8 cellular contexts compared by ENCODE assay signal in genomic region chr3:132659370-132660055, GRCh38. TPM values are rescaled to one million over a fixed set of nuclear protein-coding genes. Genes with fewer than 3 reads are reported as not detected.
DNase-seq lines count a peak whose midpoint lies in the region; TF ChIP-seq lines count a peak whose summit lies in the region.

A gene with protein sequence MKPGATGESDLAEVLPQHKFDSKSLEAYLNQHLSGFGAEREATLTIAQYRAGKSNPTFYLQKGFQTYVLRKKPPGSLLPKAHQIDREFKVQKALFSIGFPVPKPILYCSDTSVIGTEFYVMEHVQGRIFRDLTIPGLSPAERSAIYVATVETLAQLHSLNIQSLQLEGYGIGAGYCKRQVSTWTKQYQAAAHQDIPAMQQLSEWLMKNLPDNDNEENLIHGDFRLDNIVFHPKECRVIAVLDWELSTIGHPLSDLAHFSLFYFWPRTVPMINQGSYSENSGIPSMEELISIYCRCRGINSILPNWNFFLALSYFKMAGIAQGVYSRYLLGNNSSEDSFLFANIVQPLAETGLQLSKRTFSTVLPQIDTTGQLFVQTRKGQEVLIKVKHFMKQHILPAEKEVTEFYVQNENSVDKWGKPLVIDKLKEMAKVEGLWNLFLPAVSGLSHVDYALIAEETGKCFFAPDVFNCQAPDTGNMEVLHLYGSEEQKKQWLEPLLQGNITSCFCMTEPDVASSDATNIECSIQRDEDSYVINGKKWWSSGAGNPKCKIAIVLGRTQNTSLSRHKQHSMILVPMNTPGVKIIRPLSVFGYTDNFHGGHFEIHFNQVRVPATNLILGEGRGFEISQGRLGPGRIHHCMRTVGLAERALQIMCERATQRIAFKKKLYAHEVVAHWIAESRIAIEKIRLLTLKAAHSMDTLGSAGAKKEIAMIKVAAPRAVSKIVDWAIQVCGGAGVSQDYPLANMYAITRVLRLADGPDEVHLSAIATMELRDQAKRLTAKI (minus strand): TSS chr3:132659809. CDS start chr3:132659751, 58 bp downstream.

- H3K27ac ChIP-seq in GM23248, result peak within 1 kb of the TSS; percentile 96
- peak within 1 kb of the TSS; percentile 90 for H3K27ac ChIP-seq in KMS-11
- peak within 1 kb of the TSS; percentile 93 for H3K27ac ChIP-seq in RWPE1
- H3K27ac ChIP-seq in cardiac muscle cell, result peak within 1 kb of the TSS; percentile 87
- H3K27ac ChIP-seq in ovary, result peak within 1 kb of the TSS; percentile 83 to 87

- H3K4me2 ChIP-seq in GM23248 (ENCODE audit: unreplicated experiment), result peak within 1 kb of the TSS; percentile 88
- H3K4me2 ChIP-seq in KMS-11, result peak within 1 kb of the TSS; percentile 88

- peak within 1 kb of the TSS; percentile 95 for H3K4me3 ChIP-seq in GM06990 (replicated peaks; ENCODE audit: low read depth, low read length)
- H3K4me3 ChIP-seq in GM23248, result peak within 1 kb of the TSS; percentile 94
- H3K4me3 ChIP-seq in KMS-11 (IDR thresholded peaks at IDR 0.05; ENCODE audit: insufficient read depth, low read depth, low read length), result peak within 1 kb of the TSS; percentile 90
- peak within 1 kb of the TSS; percentile 85 for H3K4me3 ChIP-seq in cardiac muscle cell
- peak within 1 kb of the TSS; percentile 86 for H3K4me3 ChIP-seq in ovary

- no peaks in the 10 kb centered on the region for H3K9me2 ChIP-seq in GM23248 (ENCODE audit: insufficient read depth)

- POLR2A ChIA-PET in RWPE1 (lab: Yijun Ruan, JAX; ENCODE audit: low non-redundant PET), result interaction anchor here (0.5 kb wide), 1 partner anchor 1007 kb away, joined by 3 read pairs; no protein-coding TSS in a partner anchor

- peaks cover 34% of the 10 kb centered on the region for H3K4me1 ChIP-seq in GM23248 (ENCODE audit: insufficient read depth)
- peaks cover 31% of the 10 kb centered on the region for H3K4me1 ChIP-seq in KMS-11 (ENCODE audit: low read depth, poor library complexity, severe bottlenecking)
- peaks cover 20% of the 10 kb centered on the region for H3K4me1 ChIP-seq in cardiac muscle cell (ENCODE audit: low read depth)
- H3K4me1 ChIP-seq in ovary (ENCODE audit: insufficient read depth), result peaks cover 2% of the 10 kb centered on the region

- TF ChIP-seq CTCF in GM06990 (IDR thresholded peaks at IDR 0.05; ENCODE audit: insufficient read depth, low read length, poor library complexity, severe bottlenecking) (peak; percentile 72), KMS-11 (conservative IDR thresholded peaks at IDR 0.05; ENCODE audit: low read depth, low read length) (peak; percentile 61), RWPE1 (conservative IDR thresholded peaks at IDR 0.05; ENCODE audit: low read depth) (peak; percentile 70), cardiac muscle cell (IDR thresholded peaks at IDR 0.05; ENCODE audit: low read depth, low read length) (peak; percentile 75), ovary (IDR thresholded peaks at IDR 0.05) (peak; percentile 34 to 58 (median 53))

- 1 to 2% methylated on average over 34 of the region's 34 CpGs for WGBS in GM23248 (ENCODE audit: low coverage in 1 of 2, low lambda C conversion rate in 2 of 2, missing lambda C conversion rate in 2 of 2), 2 experiments
- 0 to 1% (median 1%) methylated on average over 34 of the region's 34 CpGs for WGBS in ovary, 3 donors

- no peaks in the 10 kb centered on the region for H3K27me3 ChIP-seq in GM06990 (replicated peaks; ENCODE audit: control insufficient read depth, insufficient read depth, low read length)
- H3K27me3 ChIP-seq in GM23248 (replicated peaks; ENCODE audit: insufficient read depth), result no peaks in the 10 kb centered on the region
- no peaks in the 10 kb centered on the region for H3K27me3 ChIP-seq in KMS-11 (ENCODE audit: insufficient read depth, low read depth)
- no peaks in the 10 kb centered on the region for H3K27me3 ChIP-seq in cardiac muscle cell
- H3K27me3 ChIP-seq in ovary, result no peaks in the 10 kb centered on the region

- TF ChIP-seq POLR2A in ovary (IDR thresholded peaks at IDR 0.05), result no peak

- H3K9me3 ChIP-seq in GM23248 (ENCODE audit: low read depth) (no peaks in the 10 kb centered on the region), cardiac muscle cell (ENCODE audit: low read depth) (no peaks in the 10 kb centered on the region), ovary (no peaks in the 10 kb centered on the region)

- peaks cover 14% of the 10 kb centered on the region for H3F3A ChIP-seq in GM23248 (ENCODE audit: insufficient read depth)

- in situ Hi-C loops in GM23248 (cut with MboI), result no loop called here

- H4K20me1 ChIP-seq in GM23248 (ENCODE audit: insufficient read depth) (no peaks in the 10 kb centered on the region; the same call in 1 of the 2 replicates), KMS-11 (ENCODE audit: insufficient read depth) (0 out of 2 replicates have a peak, but pooled peaks cover 8% of the 10 kb centered on the region)

- CTCF ChIA-PET in RWPE1 (lab: Yijun Ruan, JAX), result interaction anchor here (0.9 kb wide), 1 partner anchor 58 kb away, joined by 8 read pairs; no protein-coding TSS in a partner anchor

- H3K9ac ChIP-seq in GM23248 (peak within 1 kb of the TSS; percentile 94), KMS-11 (peak within 1 kb of the TSS; percentile 96)

- TF ChIP-seq EP300 in ovary (IDR thresholded peaks at IDR 0.05), result no peak

- H3K36me3 ChIP-seq in GM06990 (ENCODE audit: control insufficient read depth, insufficient read depth, low read length), result no peaks in the 10 kb centered on the region
- H3K36me3 ChIP-seq in GM23248 (ENCODE audit: low read depth), result no peaks in the 10 kb centered on the region
- H3K36me3 ChIP-seq in KMS-11 (ENCODE audit: insufficient read depth), result no peaks in the 10 kb centered on the region
- H3K36me3 ChIP-seq in cardiac muscle cell, result peaks cover 4% of the 10 kb centered on the region
- no peaks in the 10 kb centered on the region for H3K36me3 ChIP-seq in ovary

- H3K79me2 ChIP-seq in GM23248 (ENCODE audit: insufficient read depth), result peaks cover 76% of the 10 kb centered on the region
- peaks cover 55% of the 10 kb centered on the region for H3K79me2 ChIP-seq in KMS-11 (ENCODE audit: insufficient read depth, low read depth)

- DNase-seq in GM06990 (ENCODE audit: extremely low read depth, insufficient read length) (peak; percentile 76), GM23248 (peak; percentile 87), RWPE1 (ENCODE audit: low spot score) (peak; percentile 71), amniotic epithelial cell (ENCODE audit: low read depth) (peak; percentile 65), cardiac muscle cell (ENCODE audit: low read depth in 1 of 2, low spot score in 1 of 2) (peak; percentile 75 to 83), ovary (peak; percentile 75 to 79 (median 76)), NCI-H1048 (lab: John Stamatoyannopoulos, UW) (no peak)

- H2AFZ ChIP-seq in GM23248 (peak within 1 kb of the TSS; percentile 97), KMS-11 (ENCODE audit: low read depth) (peak within 1 kb of the TSS; percentile 96)

- intact Hi-C loops in ovary (cut with DNase I), result loop anchor here in 1 of 4 donors (10.0 kb wide), 1 partner anchor 305 kb away; no protein-coding TSS in a partner anchor

RNA-seq across cellular contexts. Expression of the gene that starts here (rescaled TPM):
- total RNA-seq in GM23248 (2014; rRNA removed; shearing (Covaris generic)), result 17.3 and 17.5 TPM in 2 replicates
- 15.6 and 19.3 TPM in 2 replicates for polyA plus RNA-seq in GM23248 (2016; fragmentation: Nextera tagmentation; extraction: Ambion mirVana)
- total RNA-seq in cardiac muscle cell, result 39.6 and 40.1 TPM in 2 replicates
- polyA plus RNA-seq in cardiac muscle cell, result 31.7 and 40.8 TPM in 2 replicates
- 10 to 100 TPM; 18.7 to 48.8 (median 25.8) TPM for total RNA-seq in ovary
- 10 to 100 TPM; 19.4 to 28.0 TPM for polyA plus RNA-seq in ovary
